18 cellular contexts compared by ENCODE assay signal in genomic region chr5:145780961-145781360, GRCh38. TPM values are rescaled to one million over a fixed set of nuclear protein-coding genes. Genes with fewer than 3 reads are reported as not detected.
"Had no signal": no experiment of that assay in that cellular context is flagged by ENCODE, and none has a peak within 500 bp of the region (broad histone marks: within the 10 kb centered on the region; RNA-seq: fewer than 3 reads in every experiment).

No MANE protein-coding gene starts in this region.

- H3K4me1 ChIP-seq: psoas muscle had no signal

- H3K27ac ChIP-seq: adrenal gland, psoas muscle had no signal

- H3K4me3 Mint-ChIP-seq: activated CD4-positive, alpha-beta T cell treated with anti-CD3 and anti-CD28 coated beads, Interleukin-2, amount 10 ng/mL, durations not matched to agents 7 days and 5 days; activated naive CD4-positive, alpha-beta T cell treated with anti-CD3 and anti-CD28 coated beads, Interleukin-2, amount 50 U/mL, for 24 hours; activated T-cell treated with anti-CD3 and anti-CD28 coated beads, Interleukin-2, amount 50 U/mL, for 4 hours had no signal

- H3K27me3 Mint-ChIP-seq: activated CD4-positive, alpha-beta T cell treated with anti-CD3 and anti-CD28 coated beads, Interleukin-2, amount 10 ng/mL, durations not matched to agents 7 days and 5 days; activated naive CD4-positive, alpha-beta T cell treated with anti-CD3 and anti-CD28 coated beads, Interleukin-2, amount 50 U/mL, for 24 hours had no signal

- H3K4me1 Mint-ChIP-seq: activated CD4-positive, alpha-beta T cell treated with anti-CD3 and anti-CD28 coated beads, Interleukin-2, amount 10 ng/mL, durations not matched to agents 7 days and 5 days; activated naive CD4-positive, alpha-beta T cell treated with anti-CD3 and anti-CD28 coated beads, Interleukin-2, amount 50 U/mL, for 24 hours had no signal

- H3K9me3 ChIP-seq: adrenal gland, psoas muscle had no signal

- H3K36me3 Mint-ChIP-seq: activated naive CD4-positive, alpha-beta T cell treated with anti-CD3 and anti-CD28 coated beads, Interleukin-2, amount 50 U/mL, for 24 hours had no signal

- H3K36me3 ChIP-seq: adrenal gland had no signal

- H3K27me3 ChIP-seq: adrenal gland had no signal

- H3K9me3 Mint-ChIP-seq: activated CD4-positive, alpha-beta T cell treated with anti-CD3 and anti-CD28 coated beads, Interleukin-2, amount 10 ng/mL, durations not matched to agents 7 days and 5 days; activated naive CD4-positive, alpha-beta T cell treated with anti-CD3 and anti-CD28 coated beads, Interleukin-2, amount 50 U/mL, for 24 hours; activated T-cell treated with anti-CD3 and anti-CD28 coated beads, Interleukin-2, amount 50 U/mL, for 4 hours had no signal

- H3K4me3 ChIP-seq: adrenal gland, lung, psoas muscle had no signal

- H3K27ac Mint-ChIP-seq: activated CD4-positive, alpha-beta T cell treated with anti-CD3 and anti-CD28 coated beads, Interleukin-2, amount 10 ng/mL, durations not matched to agents 7 days and 5 days; activated naive CD4-positive, alpha-beta T cell treated with anti-CD3 and anti-CD28 coated beads, Interleukin-2, amount 50 U/mL, for 24 hours had no signal

- DNase-seq: activated CD4-positive, alpha-beta T cell treated with anti-CD3 and anti-CD28 coated beads, Interleukin-2, amount 10 ng/mL, durations not matched to agents 7 days and 5 days; activated CD8-positive, alpha-beta memory T cell treated with anti-CD3 and anti-CD28 coated beads, Interleukin-2, amount 50 U/mL, for 4 hours; activated T-cell treated with anti-CD3 and anti-CD28 coated beads, Interleukin-2, amount 50 U/mL, for 4 hours; adrenal gland; cerebellar nuclear complex; cortex of kidney; effector CD8-positive, alpha-beta T cell; foreskin fibroblast; hypothalamus; islet precursor cell; left colon; psoas muscle; stimulated activated naive CD4-positive, alpha-beta T cell; T-helper 1 cell; T-helper 9 cell had no signal

RNA-seq across cellular contexts. Expression of gene PRELID2, which starts 54.2 kb away (rescaled TPM):
- polyA plus RNA-seq: neural cell had no signal
